ENCODE assay signal across 8 cellular contexts in the genomic region with DNA sequence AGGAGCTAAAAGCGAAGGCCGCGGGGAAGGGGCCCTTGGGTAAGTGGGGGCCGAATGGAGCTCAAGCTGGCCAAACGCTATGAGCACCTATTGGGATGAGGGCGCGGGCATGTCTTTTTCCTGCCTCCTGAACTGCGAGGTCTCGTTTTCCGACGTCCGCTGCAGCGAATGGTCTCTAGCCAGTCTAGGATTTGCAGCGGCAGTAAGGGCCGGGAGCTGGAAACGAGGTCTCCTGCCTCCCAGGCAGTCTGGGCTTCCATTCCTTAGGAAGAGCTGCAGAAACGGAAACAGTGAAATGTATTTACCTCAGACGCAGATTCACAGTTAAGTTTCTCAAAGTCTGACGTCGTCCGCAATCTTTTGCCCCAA. TPM values are rescaled to one million over a fixed set of nuclear protein-coding genes. Genes with fewer than 3 reads are reported as not detected.
A peak's percentile ranks its signal among the peaks of the same experiment; 100 is the strongest.
DNase-seq lines count a peak whose midpoint lies in the region; ATAC-seq, FAIRE-seq and TF ChIP-seq lines count a peak whose summit lies in the region.

No MANE protein-coding gene starts in this region.

- H3K79me2 ChIP-seq in HepG2 (ENCODE audit: insufficient read depth, low read length): peaks cover 26% of the 10 kb centered on the region

- DNase-seq in CD8-positive, alpha-beta T cell: peak in 1 of 7 experiments; percentile 26
- peak; percentile 6 for DNase-seq in HT-29 (ENCODE audit: low spot score)
- DNase-seq in body of pancreas: no peak
- DNase-seq in HepG2 (ENCODE audit: low spot score): no peak
- DNase-seq in tibial nerve (ENCODE audit: low spot score in 2 of 2): no peak
- no peak for DNase-seq in GM12892 (ENCODE audit: insufficient read length)
- DNase-seq in retina: no peak
- no peak for DNase-seq in stimulated activated CD4-positive, alpha-beta T cell treated with anti-CD3 and anti-CD28 coated beads, Interleukin-12 subunit alpha, Interleukin-12 subunit beta, amount 100 ng/mL, for 4 hours

- H3K36me3 Mint-ChIP-seq in CD8-positive, alpha-beta T cell: peaks cover 40% of the 10 kb centered on the region

- CTCF ChIA-PET in CD8-positive, alpha-beta T cell (lab: Charles Lee): interaction anchor here (0.6 to 14.1 kb wide), 7 partner anchors 13 to 200 kb away, joined by 3 to 357 read pairs (median 5); no protein-coding TSS in a partner anchor
- CTCF ChIA-PET in HepG2 (lab: Yijun Ruan, JAX; ENCODE audit: low intra/inter-chr PET ratio, low total read pairs): interaction anchor here (1.8 kb wide), 1 partner anchor 40 kb away, joined by 5 read pairs; no protein-coding TSS in a partner anchor

- H3K9me3 Mint-ChIP-seq in CD8-positive, alpha-beta T cell: no peaks in the 10 kb centered on the region

- peak overlapping the region; percentile 94 for H3K9ac ChIP-seq in HepG2 (ENCODE audit: insufficient read depth, low read depth, low read length)

- no peak overlapping the region for H2AFZ ChIP-seq in HepG2 (ENCODE audit: low read length)

- TF ChIP-seq EP300 in HepG2 (IDR thresholded peaks at IDR 0.05; ENCODE audit: low read depth in 2 of 2, low read length in 2 of 2): no peak
- TF ChIP-seq EP300 in HepG2 (CRISPR knock-in tag; IDR thresholded peaks at IDR 0.05; ENCODE audit: borderline replicate concordance): no peak
- TF ChIP-seq EP300 in tibial nerve (IDR thresholded peaks at IDR 0.05): no peak

- H3K27me3 ChIP-seq in CD8-positive, alpha-beta T cell (ENCODE audit: insufficient read depth, low read length): no peaks in the 10 kb centered on the region
- no peaks in the 10 kb centered on the region for H3K27me3 ChIP-seq in body of pancreas
- H3K27me3 ChIP-seq in HepG2 (ENCODE audit: control insufficient read depth in 1 of 2, insufficient read depth in 2 of 2, low read length in 2 of 2): no peaks in the 10 kb centered on the region; a peak in 1 of 5 replicates
- no peaks in the 10 kb centered on the region for H3K27me3 ChIP-seq in tibial nerve

- H3K27ac ChIP-seq in CD8-positive, alpha-beta T cell (ENCODE audit: low read depth, low read length): peak overlapping the region; percentile 95
- H3K27ac ChIP-seq in body of pancreas (peak overlapping the region; percentile 71 to 93 (median 85)), HepG2 (ENCODE audit: extremely low read length, insufficient read depth, low read length) (peak overlapping the region; percentile 73), tibial nerve (peak overlapping the region; percentile 78 to 97 (median 92))

- TF ChIP-seq RAD21 in HepG2 (CRISPR knock-in tag; IDR thresholded peaks at IDR 0.05): no peak

- no peak for TF ChIP-seq CTCF in CD8-positive, alpha-beta T cell (IDR thresholded peaks at IDR 0.05)
- TF ChIP-seq CTCF in body of pancreas (IDR thresholded peaks at IDR 0.05) (no peak), HepG2 (CRISPR knock-in tag; IDR thresholded peaks at IDR 0.05) (no peak), tibial nerve (IDR thresholded peaks at IDR 0.05) (no peak)

- H3K4me3 ChIP-seq in CD8-positive, alpha-beta T cell (ENCODE audit: low read depth, low read length): peak overlapping the region; percentile 86
- H3K4me3 ChIP-seq in body of pancreas: peak overlapping the region; percentile 61 to 78
- peak overlapping the region; percentile 90 to 95 (median 93) for H3K4me3 ChIP-seq in HepG2 (replicated peaks in 1 of 3; ENCODE audit: insufficient read depth in 1 of 3, low read depth in 2 of 3, low read length in 3 of 3)
- peak overlapping the region; percentile 78 to 91 (median 86) for H3K4me3 ChIP-seq in tibial nerve

- FAIRE-seq in HepG2 (lab: Jason Lieb, UNC) (no peak), GM12892 (lab: Jason Lieb, UNC) (no peak)

- intact Hi-C loops in CD8-positive, alpha-beta T cell (cut with DNase I, micrococcal nuclease): loop anchor here (1.0 to 10.0 kb wide), 9 partner anchors 33 to 1158 kb away; partner anchors contain the start of genes KIF9 (in 2 of the 2), KLHL18 (in 2 of the 2), CDC25A (in 1 of the 2) and NCKIPSD (in 1 of the 2)
- intact Hi-C loops in body of pancreas (cut with DNase I) (no loop called here), HepG2 (cut with micrococcal nuclease; ENCODE audit: unreplicated experiment) (loop anchor here (1.0 kb wide), 1 partner anchor 11 kb away; no protein-coding TSS in a partner anchor)

- H3K4me2 ChIP-seq in HepG2 (ENCODE audit: low read depth, low read length): peak overlapping the region; percentile 79

- 1 to 2% methylated on average over 21 of the region's 21 CpGs for WGBS in body of pancreas, 2 donors
- under 1% methylated on average over 15 of the region's 21 CpGs for WGBS in HepG2 (ENCODE audit: low lambda C conversion rate)
- WGBS in tibial nerve, 2 donors: 0 to 1% methylated on average over 21 of the region's 21 CpGs

- no peaks in the 10 kb centered on the region for H3K9me3 ChIP-seq in CD8-positive, alpha-beta T cell (ENCODE audit: low read length)
- H3K9me3 ChIP-seq in body of pancreas (no peaks in the 10 kb centered on the region), HepG2 (ENCODE audit: low read length) (no peaks in the 10 kb centered on the region), tibial nerve (no peaks in the 10 kb centered on the region)

- H3K4me1 ChIP-seq in CD8-positive, alpha-beta T cell (ENCODE audit: insufficient read depth, low read length): peaks cover 23% of the 10 kb centered on the region
- H3K4me1 ChIP-seq in body of pancreas (peaks cover 31% of the 10 kb centered on the region), HepG2 (ENCODE audit: insufficient read depth, low read length) (peaks cover 51% of the 10 kb centered on the region), tibial nerve (peaks cover 0 to 40% (median 22%) of the 10 kb centered on the region in 4 donors)

- peaks cover 7% of the 10 kb centered on the region for H4K20me1 ChIP-seq in HepG2 (ENCODE audit: insufficient read depth, low read length)

- POLR2A ChIA-PET in CD8-positive, alpha-beta T cell (lab: Charles Lee): interaction anchor here (0.6 to 1.6 kb wide), 9 partner anchors 9 to 172 kb away, joined by 3 to 8 read pairs (median 4); partner anchors contain the start of gene SHISA5
- POLR2A ChIA-PET in HepG2 (lab: Yijun Ruan, JAX): interaction anchor here (1.1 to 5.8 kb wide), 12 partner anchors 10 to 276 kb away, joined by 3 to 120 read pairs (median 6); partner anchors contain the start of genes IP6K2, PLXNB1 and ZNF589

- ATAC-seq in CD8-positive, alpha-beta T cell: no peak
- ATAC-seq in body of pancreas (peak; percentile 1), HepG2 (peak; percentile 4; the same call in 2 of the 3 replicates)

- H3K27ac Mint-ChIP-seq in CD8-positive, alpha-beta T cell: peak overlapping the region; percentile 97

- H3K4me1 Mint-ChIP-seq in CD8-positive, alpha-beta T cell (ENCODE audit: low read depth): peaks cover 39% of the 10 kb centered on the region

- in situ Hi-C loops in HepG2 (cut with HindIII; ENCODE audit: extremely low pct_ligation_motif_present, low pct_unique_long_range_greater_than_20kb): no loop called here

- H3K4me3 Mint-ChIP-seq in CD8-positive, alpha-beta T cell: peak overlapping the region; percentile 89

- no peaks in the 10 kb centered on the region for H3K27me3 Mint-ChIP-seq in CD8-positive, alpha-beta T cell (ENCODE audit: low read depth)

- peaks cover 4% of the 10 kb centered on the region for H3K36me3 ChIP-seq in CD8-positive, alpha-beta T cell (ENCODE audit: insufficient read depth, low read length)
- peaks cover 0 to 4% of the 10 kb centered on the region in 2 donors for H3K36me3 ChIP-seq in body of pancreas (replicated peaks in 1 of 2; ENCODE audit: insufficient read depth in 1 of 2, low read depth in 2 of 2)
- H3K36me3 ChIP-seq in HepG2 (replicated peaks in 1 of 2; ENCODE audit: control insufficient read depth in 1 of 2, insufficient read depth in 2 of 2, low read length in 2 of 2): peaks cover 2 to 9% of the 10 kb centered on the region in 2 experiments; a peak in 2 of 5 replicates
- peaks cover 0 to 33% (median 0%) of the 10 kb centered on the region in 3 donors for H3K36me3 ChIP-seq in tibial nerve

- TF ChIP-seq POLR2A in body of pancreas (IDR thresholded peaks at IDR 0.05): no peak
- TF ChIP-seq POLR2A in HepG2 (IDR thresholded peaks at IDR 0.05; ENCODE audit: insufficient read depth in 1 of 2, low read depth in 2 of 2, low read length in 2 of 2): no peak
- no peak for TF ChIP-seq POLR2A in tibial nerve (IDR thresholded peaks at IDR 0.05)
- no peak for TF ChIP-seq POLR2A in GM12892 (IDR thresholded peaks at IDR 0.05; ENCODE audit: low read depth, low read length)

- TSS peak; percentile 78 for BruUV-seq in HepG2 (replicated peaks; lab: Mats Ljungman, UMichigan)

RNA-seq across cellular contexts. Expression of gene TMA7, which starts 0.5 kb away (rescaled TPM):
- total RNA-seq in CD8-positive, alpha-beta T cell: 100 to 1,000 TPM; 279 to 297 TPM
- total RNA-seq in HT-29 (2014; rRNA removed; shearing (Covaris generic)): 173 and 180 TPM in 2 replicates
- total RNA-seq in body of pancreas: 100 to 1,000 TPM; 113 to 156 TPM
- total RNA-seq in HepG2 (2016; rRNA removed; fragmentation: Illumina TruSeq; extraction: Trizol): 486 and 510 TPM in 2 replicates
- total RNA-seq in HepG2 (2016; cell fraction: cytosol; rRNA removed; fragmentation: Illumina TruSeq; extraction: Trizol; ENCODE audit: low read depth): 913 and 1,296 TPM in 2 replicates
- total RNA-seq in HepG2 (2016; cell fraction: insoluble cytoplasmic fraction; rRNA removed; fragmentation: Illumina TruSeq; extraction: Trizol): 511 and 522 TPM in 2 replicates
- total RNA-seq in HepG2 (2016; cell fraction: membrane; rRNA removed; fragmentation: Illumina TruSeq; extraction: Trizol): 763 and 886 TPM in 2 replicates
- total RNA-seq in HepG2 (2016; cell fraction: nucleus; rRNA removed; fragmentation: Illumina TruSeq; extraction: Trizol): 177 and 187 TPM in 2 replicates
- polyA plus RNA-seq in HepG2 (2011; rRNA removed): 80.9 and 100 TPM in 2 replicates
- 69.9 and 96.6 TPM in 2 replicates for polyA plus RNA-seq in HepG2 (2011; cell fraction: cytosol; rRNA removed)
- 23.2 and 42.0 TPM in 2 replicates for polyA plus RNA-seq in HepG2 (2011; cell fraction: nucleus; rRNA removed)
- 194 and 244 TPM in 2 replicates for polyA plus RNA-seq in HepG2 (2012)
- 1,200 and 1,620 TPM in 2 replicates for polyA plus RNA-seq in HepG2 (2016; cell fraction: cytosol; fragmentation: Illumina TruSeq; extraction: Trizol; ENCODE audit: low read depth)
- 517 and 532 TPM in 2 replicates for polyA plus RNA-seq in HepG2 (2016; cell fraction: insoluble cytoplasmic fraction; fragmentation: Illumina TruSeq; extraction: Trizol; ENCODE audit: low read depth)
- 742 and 956 TPM in 2 replicates for polyA plus RNA-seq in HepG2 (2016; cell fraction: membrane; fragmentation: Illumina TruSeq; extraction: Trizol; ENCODE audit: low read depth)
- polyA plus RNA-seq in HepG2 (2016; cell fraction: nucleus; fragmentation: Illumina TruSeq; extraction: Trizol; ENCODE audit: insufficient read depth, low read depth): 336 and 389 TPM in 2 replicates
- polyA minus RNA-seq in HepG2 (2011; rRNA and poly(A)+ RNA removed; ENCODE audit: low replicate concordance): 4.4 and 15.7 TPM in 2 replicates
- 18.7 and 23.2 TPM in 2 replicates for polyA minus RNA-seq in HepG2 (2011; cell fraction: cytosol; rRNA and poly(A)+ RNA removed)
- polyA minus RNA-seq in HepG2 (2011; cell fraction: nucleus; rRNA and poly(A)+ RNA removed): 18.4 and 25.9 TPM in 2 replicates
- total RNA-seq in tibial nerve: 100 to 1,000 TPM; 212 to 380 (median 291) TPM
- 652 TPM for polyA plus RNA-seq in GM12892 (2012; ENCODE audit: missing spikeins)

RNA-seq across cellular contexts. Expression of gene CCDC51, which starts 0.7 kb away (rescaled TPM):
- total RNA-seq in CD8-positive, alpha-beta T cell: 1 to 10 TPM; 2.9 to 4.7 TPM
- 19.1 and 24.3 TPM in 2 replicates for total RNA-seq in HT-29 (2014; rRNA removed; shearing (Covaris generic))
- total RNA-seq in body of pancreas (1 to 10 TPM in 1 of 2 donors, under 1 TPM in 1; 0.33 to 2.6 TPM), HepG2 (2016; rRNA removed; fragmentation: Illumina TruSeq; extraction: Trizol) (29.4 and 38.3 TPM in 2 replicates), tibial nerve (10 to 100 TPM; 23.4 to 33.3 (median 29.2) TPM)
- total RNA-seq in HepG2 (2016; cell fraction: cytosol; rRNA removed; fragmentation: Illumina TruSeq; extraction: Trizol; ENCODE audit: low read depth): 7.6 and 8.2 TPM in 2 replicates
- total RNA-seq in HepG2 (2016; cell fraction: insoluble cytoplasmic fraction; rRNA removed; fragmentation: Illumina TruSeq; extraction: Trizol): 33.5 and 38.7 TPM in 2 replicates
- total RNA-seq in HepG2 (2016; cell fraction: membrane; rRNA removed; fragmentation: Illumina TruSeq; extraction: Trizol): 12.2 and 12.5 TPM in 2 replicates
- 12.4 and 13.6 TPM in 2 replicates for total RNA-seq in HepG2 (2016; cell fraction: nucleus; rRNA removed; fragmentation: Illumina TruSeq; extraction: Trizol)
- polyA plus RNA-seq in HepG2 (2011; rRNA removed): 15.5 and 18.1 TPM in 2 replicates
- polyA plus RNA-seq in HepG2 (2011; cell fraction: cytosol; rRNA removed): 16.8 and 19.2 TPM in 2 replicates
- polyA plus RNA-seq in HepG2 (2011; cell fraction: nucleus; rRNA removed): 6.5 and 8.5 TPM in 2 replicates
- 8.4 and 9.8 TPM in 2 replicates for polyA plus RNA-seq in HepG2 (2012)
- polyA plus RNA-seq in HepG2 (2016; cell fraction: cytosol; fragmentation: Illumina TruSeq; extraction: Trizol; ENCODE audit: low read depth): 3.9 and 4.9 TPM in 2 replicates
- polyA plus RNA-seq in HepG2 (2016; cell fraction: insoluble cytoplasmic fraction; fragmentation: Illumina TruSeq; extraction: Trizol; ENCODE audit: low read depth): 29.3 and 29.9 TPM in 2 replicates
- 8.0 TPM in 2 replicates for polyA plus RNA-seq in HepG2 (2016; cell fraction: membrane; fragmentation: Illumina TruSeq; extraction: Trizol; ENCODE audit: low read depth)
- 16.3 and 19.0 TPM in 2 replicates for polyA plus RNA-seq in HepG2 (2016; cell fraction: nucleus; fragmentation: Illumina TruSeq; extraction: Trizol; ENCODE audit: insufficient read depth, low read depth)
- 11.3 and 25.4 TPM in 2 replicates for polyA minus RNA-seq in HepG2 (2011; rRNA and poly(A)+ RNA removed; ENCODE audit: low replicate concordance)
- 4.5 and 4.7 TPM in 2 replicates for polyA minus RNA-seq in HepG2 (2011; cell fraction: cytosol; rRNA and poly(A)+ RNA removed)
- polyA minus RNA-seq in HepG2 (2011; cell fraction: nucleus; rRNA and poly(A)+ RNA removed): 3.0 and 3.3 TPM in 2 replicates
- 22.8 TPM for polyA plus RNA-seq in GM12892 (2012; ENCODE audit: missing spikeins)

RNA-seq across cellular contexts. Expression of gene ATRIP, which starts 6.0 kb away (rescaled TPM):
- total RNA-seq in CD8-positive, alpha-beta T cell: 1 to 10 TPM; 7.4 to 8.7 TPM
- total RNA-seq in HT-29 (2014; rRNA removed; shearing (Covaris generic)): 6.7 and 7.7 TPM in 2 replicates
- total RNA-seq in body of pancreas (1 to 10 TPM; 2.6 to 4.3 TPM), HepG2 (2016; rRNA removed; fragmentation: Illumina TruSeq; extraction: Trizol) (11.4 and 12.5 TPM in 2 replicates), tibial nerve (10 to 100 TPM in 2 of 4 donors, 1 to 10 TPM in 2; 7.5 to 10.5 (median 9.3) TPM)
- total RNA-seq in HepG2 (2016; cell fraction: cytosol; rRNA removed; fragmentation: Illumina TruSeq; extraction: Trizol; ENCODE audit: low read depth): 2.6 and 2.7 TPM in 2 replicates
- 9.5 and 10.4 TPM in 2 replicates for total RNA-seq in HepG2 (2016; cell fraction: insoluble cytoplasmic fraction; rRNA removed; fragmentation: Illumina TruSeq; extraction: Trizol)
- 2.4 and 3.4 TPM in 2 replicates for total RNA-seq in HepG2 (2016; cell fraction: membrane; rRNA removed; fragmentation: Illumina TruSeq; extraction: Trizol)
- total RNA-seq in HepG2 (2016; cell fraction: nucleus; rRNA removed; fragmentation: Illumina TruSeq; extraction: Trizol): 7.4 and 11.0 TPM in 2 replicates
- polyA plus RNA-seq in HepG2 (2011; rRNA removed): 5.1 and 5.3 TPM in 2 replicates
- polyA plus RNA-seq in HepG2 (2011; cell fraction: cytosol; rRNA removed): 3.7 and 4.7 TPM in 2 replicates
- polyA plus RNA-seq in HepG2 (2011; cell fraction: nucleus; rRNA removed): 12.6 and 13.3 TPM in 2 replicates
- polyA plus RNA-seq in HepG2 (2012): 3.2 and 4.1 TPM in 2 replicates
- polyA plus RNA-seq in HepG2 (2016; cell fraction: cytosol; fragmentation: Illumina TruSeq; extraction: Trizol; ENCODE audit: low read depth): 0.97 and 1.0 TPM in 2 replicates
- polyA plus RNA-seq in HepG2 (2016; cell fraction: insoluble cytoplasmic fraction; fragmentation: Illumina TruSeq; extraction: Trizol; ENCODE audit: low read depth): 7.8 and 11.5 TPM in 2 replicates
- 1.2 and 1.5 TPM in 2 replicates for polyA plus RNA-seq in HepG2 (2016; cell fraction: membrane; fragmentation: Illumina TruSeq; extraction: Trizol; ENCODE audit: low read depth)
- 14.7 and 21.6 TPM in 2 replicates for polyA plus RNA-seq in HepG2 (2016; cell fraction: nucleus; fragmentation: Illumina TruSeq; extraction: Trizol; ENCODE audit: insufficient read depth, low read depth)
- polyA minus RNA-seq in HepG2 (2011; rRNA and poly(A)+ RNA removed; ENCODE audit: low replicate concordance): 11.5 and 35.8 TPM in 2 replicates
- polyA minus RNA-seq in HepG2 (2011; cell fraction: cytosol; rRNA and poly(A)+ RNA removed): 2.1 and 3.8 TPM in 2 replicates
- 5.2 and 9.8 TPM in 2 replicates for polyA minus RNA-seq in HepG2 (2011; cell fraction: nucleus; rRNA and poly(A)+ RNA removed)
- polyA plus RNA-seq in GM12892 (2012; ENCODE audit: missing spikeins): 7.4 TPM

RNA-seq across cellular contexts. Expression of gene PLXNB1, which starts 10.7 kb away (rescaled TPM):
- 1 to 10 TPM; 1.4 to 2.7 TPM for total RNA-seq in CD8-positive, alpha-beta T cell
- total RNA-seq in HT-29 (2014; rRNA removed; shearing (Covaris generic)): 194 and 209 TPM in 2 replicates
- total RNA-seq in body of pancreas: 100 to 1,000 TPM; 118 to 311 TPM
- 25.4 and 86.0 TPM in 2 replicates for total RNA-seq in HepG2 (2016; rRNA removed; fragmentation: Illumina TruSeq; extraction: Trizol)
- 33.1 and 33.9 TPM in 2 replicates for total RNA-seq in HepG2 (2016; cell fraction: cytosol; rRNA removed; fragmentation: Illumina TruSeq; extraction: Trizol; ENCODE audit: low read depth)
- total RNA-seq in HepG2 (2016; cell fraction: insoluble cytoplasmic fraction; rRNA removed; fragmentation: Illumina TruSeq; extraction: Trizol): 23.9 and 92.3 TPM in 2 replicates
- 30.7 and 31.8 TPM in 2 replicates for total RNA-seq in HepG2 (2016; cell fraction: membrane; rRNA removed; fragmentation: Illumina TruSeq; extraction: Trizol)
- total RNA-seq in HepG2 (2016; cell fraction: nucleus; rRNA removed; fragmentation: Illumina TruSeq; extraction: Trizol): 140 and 158 TPM in 2 replicates
- polyA plus RNA-seq in HepG2 (2011; rRNA removed): 143 and 179 TPM in 2 replicates
- 71.5 and 83.2 TPM in 2 replicates for polyA plus RNA-seq in HepG2 (2011; cell fraction: cytosol; rRNA removed)
- polyA plus RNA-seq in HepG2 (2011; cell fraction: nucleus; rRNA removed): 1,144 and 1,345 TPM in 2 replicates
- polyA plus RNA-seq in HepG2 (2012): 140 and 149 TPM in 2 replicates
- 5.5 and 6.7 TPM in 2 replicates for polyA plus RNA-seq in HepG2 (2016; cell fraction: cytosol; fragmentation: Illumina TruSeq; extraction: Trizol; ENCODE audit: low read depth)
- 23.3 and 26.9 TPM in 2 replicates for polyA plus RNA-seq in HepG2 (2016; cell fraction: insoluble cytoplasmic fraction; fragmentation: Illumina TruSeq; extraction: Trizol; ENCODE audit: low read depth)
- polyA plus RNA-seq in HepG2 (2016; cell fraction: membrane; fragmentation: Illumina TruSeq; extraction: Trizol; ENCODE audit: low read depth): 12.8 and 12.9 TPM in 2 replicates
- 420 and 470 TPM in 2 replicates for polyA plus RNA-seq in HepG2 (2016; cell fraction: nucleus; fragmentation: Illumina TruSeq; extraction: Trizol; ENCODE audit: insufficient read depth, low read depth)
- polyA minus RNA-seq in HepG2 (2011; rRNA and poly(A)+ RNA removed; ENCODE audit: low replicate concordance): 83.4 and 325 TPM in 2 replicates
- polyA minus RNA-seq in HepG2 (2011; cell fraction: cytosol; rRNA and poly(A)+ RNA removed): 54.4 and 79.5 TPM in 2 replicates
- 295 and 329 TPM in 2 replicates for polyA minus RNA-seq in HepG2 (2011; cell fraction: nucleus; rRNA and poly(A)+ RNA removed)
- 100 to 1,000 TPM; 216 to 379 (median 339) TPM for total RNA-seq in tibial nerve
- polyA plus RNA-seq in GM12892 (2012; ENCODE audit: missing spikeins): 10.3 TPM
